In the genomic region with DNA sequence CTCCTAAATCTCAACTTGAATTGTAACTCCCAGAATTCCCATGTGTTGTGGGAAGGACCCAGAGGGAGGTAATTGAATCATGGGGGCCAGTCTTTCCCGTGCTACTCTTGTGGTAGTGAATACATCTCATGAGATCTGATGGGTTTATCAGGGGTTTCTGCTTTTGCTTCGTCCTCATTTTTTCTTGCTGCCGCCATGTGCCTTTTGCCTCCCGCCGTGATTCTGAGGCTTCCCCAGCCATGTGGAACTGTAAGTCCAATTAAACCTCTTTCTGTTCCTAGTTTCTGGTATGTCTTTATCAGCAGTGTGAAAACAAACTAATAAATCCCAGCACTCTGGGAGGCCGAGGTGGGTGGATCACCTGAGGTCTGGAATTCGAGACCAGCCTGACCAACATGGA, we compare ENCODE assay signal across 7 cellular contexts. TPM values are rescaled to one million over a fixed set of nuclear protein-coding genes. Genes with fewer than 3 reads are reported as not detected.
DNase-seq lines count a peak whose midpoint lies in the region; FAIRE-seq and TF ChIP-seq lines count a peak whose summit lies in the region.
"Not testable (repeated sequence)": the region's sequence is repeated elsewhere in the genome, so short reads cannot be mapped to it uniquely, and the experiment has no call there.

No MANE protein-coding gene starts in this region.

- not testable (repeated sequence) for H3K27ac ChIP-seq in H1 (ENCODE audit: low read depth, low read length)
- peak overlapping the region; percentile 16 to 73 (median 68) for H3K27ac ChIP-seq in stomach

- not testable (repeated sequence) for H3K79me1 ChIP-seq in H1 (ENCODE audit: low read depth, low read length)

- peak; percentile 21 for DNase-seq in BE2C
- DNase-seq in Daoy (ENCODE audit: low read depth) = peak; percentile 30
- DNase-seq in HEK293T (ENCODE audit: extremely low spot score); adipocyte (ENCODE audit: low read depth); H1 (ENCODE audit: low read depth in 1 of 2, low spot score in 2 of 2); stomach: not testable (repeated sequence)
- DNase-seq in posterior vena cava (ENCODE audit: low spot score) = peak; percentile 11

- H3K56ac ChIP-seq in H1 (replicated peaks; ENCODE audit: insufficient read length, low read depth, low read length) = not testable (repeated sequence)

- not testable (repeated sequence) for H4K91ac ChIP-seq in H1 (replicated peaks; ENCODE audit: insufficient read length, low read length)

- FAIRE-seq in H1 (lab: Jason Lieb, UNC) = not testable (repeated sequence)

- intact Hi-C loops in posterior vena cava (cut with DNase I); stomach (cut with DNase I; ENCODE audit: low total_unique reads): not testable (repeated sequence)

- not testable (repeated sequence) for H2BK5ac ChIP-seq in H1 (ENCODE audit: low read depth, low read length)

- not testable (repeated sequence) for H4K5ac ChIP-seq in H1 (ENCODE audit: insufficient read length, low read depth, low read length)

- not testable (repeated sequence) for H3K23ac ChIP-seq in H1 (ENCODE audit: insufficient read length)

- not testable (repeated sequence) for H3K36me3 ChIP-seq in BE2C; adipocyte (ENCODE audit: control insufficient read depth, insufficient read depth, low read length, severe bottlenecking); H1 (ENCODE audit: control insufficient read depth in 2 of 4, insufficient read depth in 4 of 4, low read length in 3 of 4); stomach

- H3K27me3 ChIP-seq in BE2C; adipocyte (replicated peaks; ENCODE audit: control insufficient read depth, insufficient read depth, low read length); H1 (replicated peaks in 1 of 4; ENCODE audit: control insufficient read depth in 3 of 4, extremely low read depth in 1 of 4, insufficient read depth in 3 of 4, low read length in 3 of 4); stomach: not testable (repeated sequence)

- CTCF ChIA-PET in HEK293T (lab: Yijun Ruan, JAX); H1 (lab: Charles Lee; ENCODE audit: partially characterized antibody): not testable (repeated sequence)

- whole genome bisulfite sequencing in H1 (ENCODE audit: extremely low coverage in 1 of 2, insufficient coverage in 1 of 2, insufficient read length in 1 of 2, insufficient replicate concordance in 2 of 2, low coverage in 1 of 2, low lambda C conversion rate in 2 of 2, missing lambda C conversion rate in 1 of 2), 2 experiments = 95% methylated on average over 7 of the region's 7 CpGs; no CpG with 5 or more reads in 1 of the 2 experiments
- WGBS in stomach, 5 donors = 31 to 68% (median 55%) methylated on average over 7 of the region's 7 CpGs

- POLR2A ChIA-PET in HEK293T (lab: Yijun Ruan, JAX); H1 (lab: Charles Lee; ENCODE audit: partially characterized antibody): not testable (repeated sequence)

- not testable (repeated sequence) for H3K23me2 ChIP-seq in H1 (ENCODE audit: low read depth, low read length)

- not testable (repeated sequence) for H2AFZ ChIP-seq in H1 (ENCODE audit: low read length)

- not testable (repeated sequence) for H3K9me3 ChIP-seq in BE2C; adipocyte (ENCODE audit: control insufficient read depth, low read length); stomach
- H3K9me3 ChIP-seq in H1 (ENCODE audit: insufficient read depth in 2 of 2, low read depth in 1 of 2, low read length in 1 of 2) = peaks cover 9 to 11% of the 10 kb centered on the region in 2 experiments; a peak in 2 of 4 replicates

- not testable (repeated sequence) for TF ChIP-seq POLR2A in H1 (IDR thresholded peaks at IDR 0.05; ENCODE audit: control extremely low read depth in 1 of 2, low read depth in 2 of 2, low read length in 2 of 2); stomach (IDR thresholded peaks at IDR 0.05)

- not testable (repeated sequence) for TF ChIP-seq EP300 in H1 (IDR thresholded peaks at IDR 0.05; ENCODE audit: borderline replicate concordance in 1 of 2, low read depth in 2 of 2, low read length in 2 of 2); stomach (IDR thresholded peaks at IDR 0.05)

- not testable (repeated sequence) for H3K4ac ChIP-seq in H1 (replicated peaks; ENCODE audit: insufficient read length, low read depth, low read length)

- H4K8ac ChIP-seq in H1 (ENCODE audit: extremely low read depth, insufficient read depth, low read length) = not testable (repeated sequence)

- H3K4me3 ChIP-seq in BE2C (ENCODE audit: low read depth, low read length); adipocyte (ENCODE audit: low read length); H1 (ENCODE audit: extremely low read depth in 1 of 4, insufficient read depth in 2 of 4, low read depth in 3 of 4, low read length in 4 of 4): not testable (repeated sequence)
- H3K4me3 ChIP-seq in stomach = peak overlapping the region in 3 of 4 donors; percentile 3 to 27 (median 11)

- not testable (repeated sequence) for H2BK12ac ChIP-seq in H1 (ENCODE audit: low read depth, low read length)

- H3K4me2 ChIP-seq in H1 (ENCODE audit: insufficient read depth in 1 of 2, low read depth in 2 of 2, low read length in 2 of 2) = not testable (repeated sequence)

- TF ChIP-seq CTCF in BE2C (IDR thresholded peaks at IDR 0.05; ENCODE audit: low read depth, low read length); H1 (IDR thresholded peaks at IDR 0.05; ENCODE audit: control extremely low read depth in 1 of 3, insufficient read depth in 1 of 3, low read depth in 1 of 3, low read length in 3 of 3); stomach (IDR thresholded peaks at IDR 0.05): not testable (repeated sequence)

- TF ChIP-seq RAD21 in H1 (IDR thresholded peaks at IDR 0.05 in 1 of 2, conservative IDR thresholded peaks at IDR 0.05 in 1 of 2; ENCODE audit: low read depth in 2 of 2, low read length in 2 of 2) = not testable (repeated sequence)

- H3K9ac ChIP-seq in adipocyte (ENCODE audit: low read length) = peak overlapping the region; percentile 75
- H3K9ac ChIP-seq in H1 (replicated peaks in 1 of 4; ENCODE audit: extremely low read depth in 1 of 4, low read depth in 3 of 4, low read length in 3 of 4) = not testable (repeated sequence)

- not testable (repeated sequence) for H2BK120ac ChIP-seq in H1 (replicated peaks; ENCODE audit: low read depth, low read length)

- H2AK5ac ChIP-seq in H1 (ENCODE audit: low read depth, low read length) = not testable (repeated sequence)

- H3K18ac ChIP-seq in H1 (ENCODE audit: extremely low read depth, low read length) = not testable (repeated sequence)

- H4K20me1 ChIP-seq in H1 (replicated peaks in 1 of 2; ENCODE audit: control insufficient read depth in 1 of 2, insufficient read depth in 2 of 2, low read length in 2 of 2) = not testable (repeated sequence)

- not testable (repeated sequence) for H3K14ac ChIP-seq in H1 (ENCODE audit: insufficient read length)

- H3K79me2 ChIP-seq in H1 (ENCODE audit: control insufficient read depth in 1 of 2, insufficient read depth in 2 of 2, low read length in 2 of 2) = not testable (repeated sequence)

- H2BK20ac ChIP-seq in H1 (ENCODE audit: low read length) = not testable (repeated sequence)

- not testable (repeated sequence) for H2BK15ac ChIP-seq in H1 (ENCODE audit: low read length)

- not testable (repeated sequence) for H3K4me1 ChIP-seq in BE2C; H1 (replicated peaks in 1 of 4; ENCODE audit: control insufficient read depth in 3 of 4, insufficient read depth in 4 of 4, low read length in 3 of 4); stomach
- peaks cover 22% of the 10 kb centered on the region for H3K4me1 ChIP-seq in adipocyte (ENCODE audit: control insufficient read depth, insufficient read depth, low read length)

TF ChIP-seq in HEK293T, 16 proteins besides CTCF, POLR2A, EP300 and RAD21:
- peak; percentile 82 for TF ChIP-seq L3MBTL2 (conservative IDR thresholded peaks at IDR 0.05)

TF ChIP-seq in H1, 55 proteins besides CTCF, POLR2A, EP300 and RAD21:
- TF ChIP-seq, protein P1, sequence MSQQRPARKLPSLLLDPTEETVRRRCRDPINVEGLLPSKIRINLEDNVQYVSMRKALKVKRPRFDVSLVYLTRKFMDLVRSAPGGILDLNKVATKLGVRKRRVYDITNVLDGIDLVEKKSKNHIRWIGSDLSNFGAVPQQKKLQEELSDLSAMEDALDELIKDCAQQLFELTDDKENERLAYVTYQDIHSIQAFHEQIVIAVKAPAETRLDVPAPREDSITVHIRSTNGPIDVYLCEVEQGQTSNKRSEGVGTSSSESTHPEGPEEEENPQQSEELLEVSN (IDR thresholded peaks at IDR 0.05) = peak; percentile 80
- TF ChIP-seq, protein P2, sequence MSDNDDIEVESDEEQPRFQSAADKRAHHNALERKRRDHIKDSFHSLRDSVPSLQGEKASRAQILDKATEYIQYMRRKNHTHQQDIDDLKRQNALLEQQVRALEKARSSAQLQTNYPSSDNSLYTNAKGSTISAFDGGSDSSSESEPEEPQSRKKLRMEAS (IDR thresholded peaks at IDR 0.05) = peak; percentile 28; the same call in 1 of the 2 replicates

RNA-seq across cellular contexts. Expression of gene KMT2C, which starts 33.8 kb away (rescaled TPM):
- 35.5 TPM for polyA plus RNA-seq in BE2C (2012; ENCODE audit: insufficient read depth, insufficient read length, low read depth)
- total RNA-seq in Daoy (2014; rRNA removed; shearing (Covaris generic)) = 10.4 and 22.3 TPM in 2 replicates
- 40.3 and 40.8 TPM in 2 replicates for total RNA-seq in H1 (2021; fragmentation: NEBNext Ultra II Directional; extraction: Animal tissue kit (Norgen Biotek cat#: 25700))
- 7.7 and 9.1 TPM in 2 replicates for polyA plus RNA-seq in H1 (2011; rRNA removed)
- 8.4 TPM for polyA plus RNA-seq in H1 (2011; cell fraction: cytosol; rRNA removed)
- 26.2 TPM for polyA plus RNA-seq in H1 (2011; cell fraction: nucleus; rRNA removed)
- polyA plus RNA-seq in H1 (2012, experiment 1 of 2) = 11.3 to 14.9 TPM (median 13.5 TPM) in 4 replicates
- 0.46 TPM for polyA plus RNA-seq in H1 (2012, experiment 2 of 2)
- 7.9 TPM for polyA plus RNA-seq in H1 (2013, experiment 1 of 2)
- 6.6 TPM for polyA plus RNA-seq in H1 (2013, experiment 2 of 2)
- 38.0 and 51.4 TPM in 2 replicates for polyA minus RNA-seq in H1 (2011; rRNA and poly(A)+ RNA removed)
- polyA minus RNA-seq in H1 (2011; cell fraction: cytosol; rRNA and poly(A)+ RNA removed) = 23.0 TPM
- polyA minus RNA-seq in H1 (2011; cell fraction: nucleus; rRNA and poly(A)+ RNA removed) = 79.7 TPM
- total RNA-seq in posterior vena cava = 10 to 100 TPM; 78.8 to 88.9 TPM
- total RNA-seq in stomach = 100 to 1,000 TPM in 3 of 5 donors, 10 to 100 TPM in 2; 74.4 to 248 (median 101) TPM
- polyA plus RNA-seq in stomach = 1 to 10 TPM; 5.0 to 6.4 (median 6.3) TPM
